Comparison of ENCODE assay signal across 1 cellular context in genomic region chr17:4229627-4230026, GRCh38.
TF ChIP-seq lines count a peak whose summit lies in the region.

No MANE protein-coding gene starts in this region.

TF ChIP-seq in WTC11, 78 proteins besides CTCF, POLR2A, EP300 and RAD21 (continued from another document):
- no peak for TF ChIP-seq HMGXB4 (CRISPR knock-in tag; IDR thresholded peaks at IDR 0.05)
- TF ChIP-seq, protein P1, sequence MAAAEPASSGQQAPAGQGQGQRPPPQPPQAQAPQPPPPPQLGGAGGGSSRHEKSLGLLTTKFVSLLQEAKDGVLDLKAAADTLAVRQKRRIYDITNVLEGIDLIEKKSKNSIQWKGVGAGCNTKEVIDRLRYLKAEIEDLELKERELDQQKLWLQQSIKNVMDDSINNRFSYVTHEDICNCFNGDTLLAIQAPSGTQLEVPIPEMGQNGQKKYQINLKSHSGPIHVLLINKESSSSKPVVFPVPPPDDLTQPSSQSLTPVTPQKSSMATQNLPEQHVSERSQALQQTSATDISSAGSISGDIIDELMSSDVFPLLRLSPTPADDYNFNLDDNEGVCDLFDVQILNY (CRISPR knock-in tag; IDR thresholded peaks at IDR 0.05): no peak
TF ChIP-seq in WTC11: peak in this region for 0.
